17 cellular contexts compared by ENCODE assay signal in genomic region chr1:84675106-84675505, GRCh38. TPM values are rescaled to one million over a fixed set of nuclear protein-coding genes. Genes with fewer than 3 reads are reported as not detected.
DNase-seq lines count a peak whose midpoint lies in the region; ATAC-seq and TF ChIP-seq lines count a peak whose summit lies in the region.
"Had no signal": no experiment of that assay in that cellular context is flagged by ENCODE, and none has a peak within 500 bp of the region (broad histone marks: within the 10 kb centered on the region; RNA-seq: fewer than 3 reads in every experiment).

No MANE protein-coding gene starts in this region.

- H4K8ac ChIP-seq in H9 (replicated peaks; ENCODE audit: insufficient read length, low read depth, low read length), result no peak overlapping the region

- no peak overlapping the region for H2AFZ ChIP-seq in H9 (ENCODE audit: low read length)

- H3K27ac ChIP-seq in H9 (ENCODE audit: insufficient read length, low read depth, low read length) (no peak overlapping the region), foreskin keratinocyte (no peak overlapping the region)

- H4K20me1 ChIP-seq in H9 (ENCODE audit: control insufficient read depth, insufficient read depth, insufficient read length), result no peaks in the 10 kb centered on the region

- no peak overlapping the region for H3K4me2 ChIP-seq in H9 (ENCODE audit: insufficient read depth, insufficient read length, low read length)

- no peak overlapping the region for H3K23ac ChIP-seq in H9 (ENCODE audit: insufficient read length, low read depth, low read length)

- peaks cover 2% of the 10 kb centered on the region for H3K79me1 ChIP-seq in H9 (ENCODE audit: insufficient read depth, low read depth, low read length, poor library complexity, severe bottlenecking)

- H3K56ac ChIP-seq in H9 (ENCODE audit: insufficient read length, low read depth, low read length), result no peak overlapping the region

- H3K9me3 Mint-ChIP-seq in H9, result no peaks in the 10 kb centered on the region; a peak in 2 of 5 replicates
- peaks cover 24% of the 10 kb centered on the region for H3K9me3 Mint-ChIP-seq in WTC11
- H3K9me3 Mint-ChIP-seq in activated T-cell treated with anti-CD3 and anti-CD28 coated beads, Interleukin-2, amount 50 U/mL, for 72 hours, result no peaks in the 10 kb centered on the region
- H3K9me3 Mint-ChIP-seq: CD8-positive, alpha-beta T cell had no signal

- H3K4me3 Mint-ChIP-seq in H9 (no peak overlapping the region; a peak in 1 of 5 replicates), WTC11 (no peak overlapping the region)
- H3K4me3 Mint-ChIP-seq in activated T-cell treated with anti-CD3 and anti-CD28 coated beads, Interleukin-2, amount 50 U/mL, for 72 hours, result no peak overlapping the region
- H3K4me3 Mint-ChIP-seq: B cell; CD8-positive, alpha-beta T cell had no signal

- intact Hi-C loops in left cardiac atrium (cut with DNase I), result no loop called here

- H4K91ac ChIP-seq in H9 (ENCODE audit: insufficient read length, low read depth, low read length), result no peak overlapping the region

- H2BK12ac ChIP-seq in H9 (ENCODE audit: insufficient read length, low read depth, low read length), result no peak overlapping the region

- no peak overlapping the region for H3K18ac ChIP-seq in H9 (ENCODE audit: insufficient read length, low read depth, low read length)

- no peaks in the 10 kb centered on the region for H3K27me3 Mint-ChIP-seq in H9 (ENCODE audit: low read depth)
- no peaks in the 10 kb centered on the region for H3K27me3 Mint-ChIP-seq in WTC11 (ENCODE audit: low read depth)
- no peaks in the 10 kb centered on the region for H3K27me3 Mint-ChIP-seq in activated T-cell treated with anti-CD3 and anti-CD28 coated beads, Interleukin-2, amount 50 U/mL, for 72 hours (ENCODE audit: low read depth)
- H3K27me3 Mint-ChIP-seq: B cell had no signal

- H3K79me2 ChIP-seq in H9 (ENCODE audit: insufficient read depth, low read length), result no peaks in the 10 kb centered on the region; the same call in 1 of the 2 replicates

- no peak overlapping the region for H2AK5ac ChIP-seq in H9 (ENCODE audit: insufficient read length, low read length)

- CTCF ChIA-PET in WTC11 (lab: Charles Lee), result interaction anchor here (1.2 to 2.8 kb wide), 3 partner anchors 49 to 79 kb away, joined by 3 to 22 read pairs (median 3); no protein-coding TSS in a partner anchor

- H3K14ac ChIP-seq in H9 (ENCODE audit: insufficient read depth, low read length), result no peak overlapping the region

- H3K4ac ChIP-seq in H9 (ENCODE audit: low read depth, low read length), result no peak overlapping the region

- no peak overlapping the region for H3K9ac ChIP-seq in H9 (ENCODE audit: extremely low read depth, insufficient read length, low read length)

- no peak for ATAC-seq in WTC11
- ATAC-seq in foreskin keratinocyte, result peak; percentile 57
- no peak for ATAC-seq in left cardiac atrium
- ATAC-seq in activated T-cell treated with anti-CD3 and anti-CD28 coated beads, Interleukin-2, amount 50 U/mL, for 72 hours (replicated peaks in 1 of 2), result no peak
- ATAC-seq: CD8-positive, alpha-beta T cell; SK-N-SH treated with all-trans-retinoic acid at 6 μM for 48 hours had no signal

- no CpG with 5 or more reads among the region's 1 CpG for WGBS in H9 (ENCODE audit: extremely low coverage, insufficient read length, low lambda C conversion rate)

- H2BK5ac ChIP-seq in H9 (ENCODE audit: insufficient read length, low read length), result no peak overlapping the region

- H3K4me1 Mint-ChIP-seq in H9 (peaks cover 68 to 70% of the 10 kb centered on the region in 2 experiments), WTC11 (peaks cover 71% of the 10 kb centered on the region)
- peaks cover 24% of the 10 kb centered on the region for H3K4me1 Mint-ChIP-seq in activated T-cell treated with anti-CD3 and anti-CD28 coated beads, Interleukin-2, amount 50 U/mL, for 72 hours (ENCODE audit: low read depth)
- H3K4me1 Mint-ChIP-seq: B cell had no signal

- peaks cover 8 to 10% (median 8%) of the 10 kb centered on the region in 3 experiments; a peak in 5 of 7 replicates for H3K36me3 Mint-ChIP-seq in H9 (ENCODE audit: insufficient read depth in 1 of 3, low read depth in 3 of 3)
- peaks cover 26% of the 10 kb centered on the region for H3K36me3 Mint-ChIP-seq in WTC11
- peaks cover 1 to 3% of the 10 kb centered on the region in 2 donors for H3K36me3 Mint-ChIP-seq in activated T-cell treated with anti-CD3 and anti-CD28 coated beads, Interleukin-2, amount 50 U/mL, for 72 hours (ENCODE audit: insufficient read depth in 2 of 2)

- H3K4me1 ChIP-seq in H9 (ENCODE audit: insufficient read depth, low read length), result no peaks in the 10 kb centered on the region; the same call in 1 of the 2 replicates
- H3K4me1 ChIP-seq in foreskin keratinocyte, result peaks cover 7% of the 10 kb centered on the region

- H3T11ph ChIP-seq in H9 (ENCODE audit: low read length), result no peak overlapping the region

- H3K27ac Mint-ChIP-seq in H9, result peak overlapping the region; percentile 77 to 91 (median 89); a peak in 3 of 7 replicates
- peak overlapping the region; percentile 69 for H3K27ac Mint-ChIP-seq in WTC11
- no peak overlapping the region for H3K27ac Mint-ChIP-seq in activated T-cell treated with anti-CD3 and anti-CD28 coated beads, Interleukin-2, amount 50 U/mL, for 72 hours
- H3K27ac Mint-ChIP-seq: B cell; CD8-positive, alpha-beta T cell had no signal

- H2BK120ac ChIP-seq in H9 (ENCODE audit: low read depth, low read length, poor library complexity, severe bottlenecking), result no peak overlapping the region

- H2BK15ac ChIP-seq in H9 (ENCODE audit: low read depth, low read length), result no peak overlapping the region

- H3K9me3 ChIP-seq in H9 (ENCODE audit: control insufficient read depth, low read depth, low read length), result no peaks in the 10 kb centered on the region

- TF ChIP-seq CTCF in H9 (conservative IDR thresholded peaks at IDR 0.05) (no peak), WTC11 (IDR thresholded peaks at IDR 0.05) (no peak), foreskin keratinocyte (conservative IDR thresholded peaks at IDR 0.05) (no peak)

- POLR2A ChIA-PET in WTC11 (lab: Charles Lee), result no interaction called here

- no peak for DNase-seq in H9
- no peak for DNase-seq in WTC11 (ENCODE audit: low spot score)
- DNase-seq in foreskin keratinocyte, result no peak
- peak; percentile 68 for DNase-seq in renal cortical epithelial cell (ENCODE audit: low read depth)
- DNase-seq in left cardiac atrium, result no peak
- DNase-seq in activated T-cell treated with anti-CD3 and anti-CD28 coated beads, Interleukin-2, amount 50 U/mL, for 72 hours, result no peak
- DNase-seq in NCI-H1694 treated with DMSO at 0.1 percent for 48 hours (lab: John Stamatoyannopoulos, UW), result no peak
- DNase-seq: CD8-positive, alpha-beta T cell; DMS79 treated with DMSO at 0.1 percent for 48 hours; NCI-H1092; NCI-H1694; NCI-H2171; NCI-H446 treated with DMSO at 0.1 percent for 48 hours; NCI-H774; SHP77 had no signal

- H2BK20ac ChIP-seq in H9 (ENCODE audit: low read depth, low read length, poor library complexity, severe bottlenecking), result no peak overlapping the region

- H3K27me3 ChIP-seq in H9 (ENCODE audit: insufficient read depth, low read length) (no peaks in the 10 kb centered on the region), foreskin keratinocyte (no peaks in the 10 kb centered on the region)

- no peak overlapping the region for H4K5ac ChIP-seq in H9 (ENCODE audit: insufficient read length, low read depth, low read length)

- no peaks in the 10 kb centered on the region for H3K23me2 ChIP-seq in H9 (ENCODE audit: insufficient read length, low read depth, low read length, poor library complexity, severe bottlenecking)

TF ChIP-seq in WTC11, 78 proteins besides CTCF, POLR2A, EP300 and RAD21 (continues in another document):
- TF ChIP-seq CBFB (CRISPR knock-in tag; IDR thresholded peaks at IDR 0.05; ENCODE audit: low read depth) (no peak), PRDM15 (CRISPR knock-in tag; IDR thresholded peaks at IDR 0.05) (no peak), JUN (CRISPR knock-in tag; IDR thresholded peaks at IDR 0.05) (no peak), NR1H2 (CRISPR knock-in tag; IDR thresholded peaks at IDR 0.05) (no peak), SOX15 (CRISPR knock-in tag; IDR thresholded peaks at IDR 0.05) (no peak)

RNA-seq across cellular contexts. Expression of gene SSX2IP, which starts 15.2 kb away (rescaled TPM):
- total RNA-seq in H9 (2021), result 19.0 and 19.6 TPM in 2 replicates
- 17.5 to 21.7 TPM (median 20.8 TPM) in 3 replicates for total RNA-seq in WTC11 (2021)
- total RNA-seq in foreskin keratinocyte, result 19.5 TPM in 2 replicates
- polyA plus RNA-seq in foreskin keratinocyte, result 4.2 and 5.3 TPM in 2 replicates
- total RNA-seq in renal cortical epithelial cell, result 16.1 and 36.8 TPM in 2 replicates
- total RNA-seq in left cardiac atrium, result 10 to 100 TPM; 14.8 to 20.0 TPM
- 10 to 100 TPM in 1 of 2 donors, 1 to 10 TPM in 1; 8.5 to 13.8 TPM for total RNA-seq in activated T-cell treated with anti-CD3 and anti-CD28 coated beads, Interleukin-2, amount 50 U/mL, for 72 hours
